In genomic region chr11:109730669-109731068, GRCh38 we compare ENCODE assay signal across 19 cellular contexts.
"Had no signal": no experiment of that assay in that cellular context is flagged by ENCODE, and none has a peak within 500 bp of the region (broad histone marks: within the 10 kb centered on the region; RNA-seq: fewer than 3 reads in every experiment).

No MANE protein-coding gene starts in this region.

- ATAC-seq: natural killer cell; psoas muscle; right lobe of liver; stimulated activated naive B cell treated with anti-CD40 and anti-IgM and Interleukin-4, amounts not matched to agents 10 μg/mL and 1 μg/mL and 100 μg/mL, for 72 hours; stimulated activated naive CD8-positive, alpha-beta T cell treated with anti-CD3 and anti-CD28 coated beads, Interleukin-15, Interleukin-2, amounts not matched to agents 100 U/mL and 50 U/mL, for 24 hours had no signal

- DNase-seq: islet precursor cell; left ventricle myocardium inferior; mesendoderm; naive B cell; natural killer cell; nephron progenitor cell; psoas muscle; right lobe of liver; stimulated activated CD4-positive, alpha-beta T cell treated with anti-CD3 and anti-CD28 coated beads, Interleukin-12 subunit alpha, Interleukin-12 subunit beta, amount 100 ng/mL, for 4 hours; stimulated activated CD4-positive, alpha-beta T cell treated with anti-CD3 and anti-CD28 coated beads, Interleukin-15, amount 100 ng/mL, for 24 hours; stimulated activated CD4-positive, alpha-beta T cell treated with anti-CD3 and anti-CD28 coated beads, Interleukin-2, amount 100 ng/mL, for 24 hours; stimulated activated CD4-positive, alpha-beta T cell treated with anti-CD3 and anti-CD28 coated beads, Interleukin-4, amount 100 ng/mL, for 1 hour; stimulated activated naive B cell treated with anti-CD40 and anti-IgM and Interleukin-4, amounts not matched to agents 10 μg/mL and 1 μg/mL and 100 μg/mL, for 72 hours; stimulated activated naive CD8-positive, alpha-beta T cell treated with anti-CD3 and anti-CD28 coated beads, Interleukin-15, Interleukin-2, amounts not matched to agents 100 U/mL and 50 U/mL, for 24 hours; stomach; testis; thyroid gland; transverse colon; upper lobe of left lung had no signal
